In genomic region chr7:134126937-134127848, GRCh38 we compare ENCODE assay signal across 8 cellular contexts. TPM values are rescaled to one million over a fixed set of nuclear protein-coding genes. Genes with fewer than 3 reads are reported as not detected.
A peak's percentile ranks its signal among the peaks of the same experiment; 100 is the strongest.
DNase-seq lines count a peak whose midpoint lies in the region; ATAC-seq and TF ChIP-seq lines count a peak whose summit lies in the region.

Gene LRGUK (plus strand): TSS chr7:134127340. CDS start chr7:134127368, 28 bp downstream.

- no peaks in the 10 kb centered on the region for H3K4me1 ChIP-seq in HCT116 (ENCODE audit: control insufficient read depth in 1 of 2, insufficient read depth in 2 of 2, low read length in 2 of 2)
- 0 out of 2 replicates have a peak, but pooled peaks cover 3% of the 10 kb centered on the region for H3K4me1 ChIP-seq in MM.1S (ENCODE audit: low read length)
- H3K4me1 ChIP-seq in gastroesophageal sphincter, result peaks cover 0 to 15% (median 0%) of the 10 kb centered on the region in 3 donors
- peaks cover 50% of the 10 kb centered on the region for H3K4me1 ChIP-seq in neuron (ENCODE audit: insufficient read depth, low read length)

- TF ChIP-seq RAD21 in HCT116 (IDR thresholded peaks at IDR 0.05; ENCODE audit: low read depth), result no peak

- RAD21 ChIA-PET in HCT116 (lab: Charles Lee; ENCODE audit: low non-redundant PET in 1 of 2, low total read pairs in 2 of 2, uncharacterized antibody in 2 of 2, unreplicated experiment in 2 of 2), result no interaction called here

- H3K27me3 ChIP-seq in HCT116 (ENCODE audit: insufficient read depth, low read length), result no peaks in the 10 kb centered on the region
- H3K27me3 ChIP-seq in MM.1S (replicated peaks; ENCODE audit: insufficient read depth, low read length), result 0 out of 2 replicates have a peak, but pooled peaks cover 4% of the 10 kb centered on the region
- no peaks in the 10 kb centered on the region for H3K27me3 ChIP-seq in gastroesophageal sphincter
- peaks cover 3% of the 10 kb centered on the region for H3K27me3 ChIP-seq in neuron (ENCODE audit: insufficient read depth, low read length)

- no peaks in the 10 kb centered on the region for H4K20me1 ChIP-seq in HCT116 (ENCODE audit: insufficient read depth)
- H4K20me1 ChIP-seq in MM.1S (ENCODE audit: insufficient read depth, low read length), result no peaks in the 10 kb centered on the region

- intact Hi-C loops in HCT116 (cut with micrococcal nuclease), result no loop called here

- H3K27ac ChIP-seq in HCT116 (ENCODE audit: low read depth, low read length) (no peak within 1 kb of the TSS), MM.1S (ENCODE audit: low read length) (no peak within 1 kb of the TSS), gastroesophageal sphincter (peak within 1 kb of the TSS in 1 of 4 donors; percentile 33)

- H3K9ac ChIP-seq in HCT116 (ENCODE audit: low read length) (no peak within 1 kb of the TSS), MM.1S (ENCODE audit: low read length) (peak within 1 kb of the TSS; percentile 19; the same call in 1 of the 2 replicates)

- H3K27me3 Mint-ChIP-seq in stimulated activated naive CD8-positive, alpha-beta T cell treated with anti-CD3 and anti-CD28 coated beads, Interleukin-15, amount 100 ng/mL, for 72 hours, result peaks cover 34% of the 10 kb centered on the region

- TF ChIP-seq POLR2A in HCT116 (IDR thresholded peaks at IDR 0.05; ENCODE audit: borderline replicate concordance, extremely low read depth, insufficient read depth, insufficient read length), result no peak
- no peak for TF ChIP-seq POLR2A in gastroesophageal sphincter (IDR thresholded peaks at IDR 0.05)

- in situ Hi-C loops in G401 (cut with HindIII; ENCODE audit: low sequenced_read_pairs), result no loop called here

- H3F3A ChIP-seq in MM.1S (ENCODE audit: insufficient read depth, low read length), result no peaks in the 10 kb centered on the region

- no peak within 1 kb of the TSS for H2AFZ ChIP-seq in HCT116 (ENCODE audit: low read depth, low read length, poor library complexity, severe bottlenecking)
- peak within 1 kb of the TSS; percentile 90 for H2AFZ ChIP-seq in MM.1S (ENCODE audit: low read length)
- peak within 1 kb of the TSS; percentile 64 for H2AFZ ChIP-seq in neuron (ENCODE audit: low read depth, low read length)

- no peak for TF ChIP-seq EP300 in gastroesophageal sphincter (IDR thresholded peaks at IDR 0.05)

- no TSS peak for BruUV-seq in HCT116 (replicated peaks; lab: Mats Ljungman, UMichigan)

- H3K27ac Mint-ChIP-seq in stimulated activated naive CD8-positive, alpha-beta T cell treated with anti-CD3 and anti-CD28 coated beads, Interleukin-15, amount 100 ng/mL, for 72 hours, result peak within 1 kb of the TSS in 1 of 2 donors; percentile 25

- TF ChIP-seq CTCF in HCT116 (IDR thresholded peaks at IDR 0.05 in 2 of 3, conservative IDR thresholded peaks at IDR 0.05 in 1 of 3; ENCODE audit: borderline replicate concordance in 1 of 3, insufficient read depth in 1 of 3, low read depth in 2 of 3, low read length in 2 of 3) (no peak), MM.1S (IDR thresholded peaks at IDR 0.05; ENCODE audit: low read length) (no peak), gastroesophageal sphincter (IDR thresholded peaks at IDR 0.05) (no peak)

- H3K36me3 ChIP-seq in HCT116 (ENCODE audit: control insufficient read depth in 1 of 2, insufficient read depth in 2 of 2, low read length in 2 of 2) (no peaks in the 10 kb centered on the region), MM.1S (replicated peaks; ENCODE audit: insufficient read depth, low read length) (no peaks in the 10 kb centered on the region), gastroesophageal sphincter (no peaks in the 10 kb centered on the region), neuron (ENCODE audit: insufficient read depth, low read length) (no peaks in the 10 kb centered on the region)

- H3K4me2 ChIP-seq in HCT116 (ENCODE audit: low read length) (peak within 1 kb of the TSS; percentile 62), MM.1S (ENCODE audit: low read depth, low read length) (peak within 1 kb of the TSS; percentile 88)

- ATAC-seq in HCT116 (peak; percentile 98), gastroesophageal sphincter (peak; percentile 96)
- peak; percentile 100 for ATAC-seq in stimulated activated naive CD8-positive, alpha-beta T cell treated with anti-CD3 and anti-CD28 coated beads, Interleukin-15, amount 100 ng/mL, for 72 hours

- H3K79me2 ChIP-seq in HCT116 (ENCODE audit: insufficient read depth, low read length) (no peaks in the 10 kb centered on the region), MM.1S (ENCODE audit: low read length) (no peaks in the 10 kb centered on the region)

- H3K4me3 ChIP-seq in HCT116 (replicated peaks in 1 of 2; ENCODE audit: low read depth in 1 of 2, low read length in 2 of 2), result peak within 1 kb of the TSS; percentile 36 to 45
- H3K4me3 ChIP-seq in MM.1S (ENCODE audit: low read length), result peak within 1 kb of the TSS; percentile 79
- H3K4me3 ChIP-seq in gastroesophageal sphincter, result peak within 1 kb of the TSS; percentile 73 to 79
- H3K4me3 ChIP-seq in neuron (ENCODE audit: low read length), result peak within 1 kb of the TSS; percentile 75

- DNase-seq in G401 (ENCODE audit: low spot score) (peak; percentile 87), HCT116 (ENCODE audit: low read depth, low spot score) (no peak), MM.1S (peak; percentile 83), SIG-M5 treated with dmso at 0.1 percent for 504 hours (lab: John Stamatoyannopoulos, UW; ENCODE audit: unreplicated experiment) (peak; percentile 77)
- DNase-seq in activated gamma-delta T cell treated with anti-CD3 and anti-CD28 coated beads, Interleukin-2, amount 50 U/mL, for 16 hours (ENCODE audit: low read depth), result peak; percentile 60
- peak; percentile 70 to 79 for DNase-seq in stimulated activated naive CD8-positive, alpha-beta T cell treated with anti-CD3 and anti-CD28 coated beads, Interleukin-15, amount 100 ng/mL, for 72 hours

- 3 to 7% methylated on average over 17 to 25 of the region's 46 CpGs for WGBS in gastroesophageal sphincter (ENCODE audit: low coverage in 1 of 2), 2 donors

- H3K9me3 ChIP-seq in HCT116 (ENCODE audit: control insufficient read depth in 1 of 2, insufficient read depth in 1 of 2, low read depth in 1 of 2, low read length in 2 of 2) (no peaks in the 10 kb centered on the region), MM.1S (replicated peaks; ENCODE audit: insufficient read depth, low read length) (no peaks in the 10 kb centered on the region), gastroesophageal sphincter (no peaks in the 10 kb centered on the region), neuron (ENCODE audit: low read length) (no peaks in the 10 kb centered on the region)

- no peaks in the 10 kb centered on the region for H3K9me2 ChIP-seq in HCT116 (ENCODE audit: insufficient read depth)
- H3K9me2 ChIP-seq in MM.1S (replicated peaks; ENCODE audit: insufficient read depth, low read length), result no peaks in the 10 kb centered on the region

- CTCF ChIA-PET in HCT116 (lab: Charles Lee), result no interaction called here

- H3K4me3 Mint-ChIP-seq in stimulated activated naive CD8-positive, alpha-beta T cell treated with anti-CD3 and anti-CD28 coated beads, Interleukin-15, amount 100 ng/mL, for 72 hours, result peak within 1 kb of the TSS; percentile 80 to 81

- POLR2A ChIA-PET in HCT116 (lab: Charles Lee), result no interaction called here

- peaks cover 14% of the 10 kb centered on the region for H3K4me1 Mint-ChIP-seq in stimulated activated naive CD8-positive, alpha-beta T cell treated with anti-CD3 and anti-CD28 coated beads, Interleukin-15, amount 100 ng/mL, for 72 hours

- no peaks in the 10 kb centered on the region for H3K9me3 Mint-ChIP-seq in stimulated activated naive CD8-positive, alpha-beta T cell treated with anti-CD3 and anti-CD28 coated beads, Interleukin-15, amount 100 ng/mL, for 72 hours

TF ChIP-seq in HCT116, 20 proteins besides CTCF, POLR2A, EP300 and RAD21:
- TF ChIP-seq SIN3A (IDR thresholded peaks at IDR 0.05; ENCODE audit: low read depth) (no peak), SP1 (IDR thresholded peaks at IDR 0.05; ENCODE audit: low read depth) (no peak), YY1 (IDR thresholded peaks at IDR 0.05; ENCODE audit: extremely low read depth, insufficient replicate concordance, low read depth, low read length) (peak; percentile 91), FOSL1 (IDR thresholded peaks at IDR 0.05; ENCODE audit: low read depth) (no peak), MAX (IDR thresholded peaks at IDR 0.05) (no peak)

RNA-seq across cellular contexts. Expression of gene LRGUK, which starts in this region (rescaled TPM):
- total RNA-seq in G401 (2014; rRNA removed; shearing (Covaris generic)), result 0.43 TPM in 1 of 2 replicates, not detected in the other
- total RNA-seq in HCT116 (2021; ENCODE audit: unreplicated experiment) (0.49 TPM), gastroesophageal sphincter (1 to 10 TPM in 1 of 4 donors, under 1 TPM in 3; 0.07 to 1.0 (median 0.63) TPM)
- 0.22 TPM in 2 replicates for polyA plus RNA-seq in HCT116 (2012)

Comparison
In these comparisons a context has a peak if more than half of its experiments do, and no peak if none do; other contexts are left out.
1. Peak in DNase-seq in G401; RNA of the gene not detected or under 1 TPM.
2. Peak in ATAC-seq, H3K4me3 ChIP-seq and H3K4me2 ChIP-seq in HCT116; RNA of the gene not detected or under 1 TPM.